In genomic region chr21:38119793-38120192, GRCh38 we compare ENCODE assay signal across 29 cellular contexts.
"Had no signal": no experiment of that assay in that cellular context is flagged by ENCODE, and none has a peak within 500 bp of the region (broad histone marks: within the 10 kb centered on the region; RNA-seq: fewer than 3 reads in every experiment).

No MANE protein-coding gene starts in this region.

- H3K27ac ChIP-seq: stomach, suprapubic skin, testis, thoracic aorta, thyroid gland, tibial artery, tibial nerve, transverse colon, upper lobe of left lung, upper lobe of right lung, uterus, vagina had no signal

- H3K4me3 Mint-ChIP-seq: stimulated activated effector memory CD8-positive, alpha-beta T cell treated with anti-CD3 and anti-CD28 coated beads, Interleukin-12 subunit alpha, Interleukin-12 subunit beta, amount 100 ng/mL, for 72 hours; stimulated activated memory B cell treated with anti-CD40 and anti-IgM and Interleukin-4, amounts not matched to agents 10 μg/mL and 1 μg/mL and 100 μg/mL, for 72 hours; stimulated activated naive B cell treated with anti-CD40 and anti-IgM and Interleukin-4, amounts not matched to agents 10 μg/mL and 1 μg/mL and 100 μg/mL, for 72 hours; stimulated activated naive CD8-positive, alpha-beta T cell treated with anti-CD3 and anti-CD28 coated beads, Interleukin-15, amount 100 ng/mL, for 72 hours; stimulated activated naive CD8-positive, alpha-beta T cell treated with anti-CD3 and anti-CD28 coated beads, Interleukin-15, Interleukin-2, amounts not matched to agents 100 ng/mL and 50 ng/mL, for 24 hours; type B pancreatic cell had no signal

- H3K4me1 Mint-ChIP-seq: stimulated activated effector memory CD8-positive, alpha-beta T cell treated with anti-CD3 and anti-CD28 coated beads, Interleukin-12 subunit alpha, Interleukin-12 subunit beta, amount 100 ng/mL, for 72 hours; stimulated activated memory B cell treated with anti-CD40 and anti-IgM and Interleukin-4, amounts not matched to agents 10 μg/mL and 1 μg/mL and 100 μg/mL, for 72 hours; stimulated activated naive B cell treated with anti-CD40 and anti-IgM and Interleukin-4, amounts not matched to agents 10 μg/mL and 1 μg/mL and 100 μg/mL, for 72 hours had no signal

- H3K4me3 ChIP-seq: stomach, suprapubic skin, testis, thoracic aorta, thyroid gland, tibial artery, tibial nerve, transverse colon, upper lobe of left lung, upper lobe of right lung, uterus, vagina had no signal

- H3K27me3 ChIP-seq: testis, thyroid gland, tibial artery, tibial nerve, transverse colon, upper lobe of left lung, upper lobe of right lung, uterus, vagina had no signal

- H3K4me1 ChIP-seq: stomach, suprapubic skin, testis, thyroid gland, tibial artery, tibial nerve, transverse colon, upper lobe of left lung, upper lobe of right lung, uterus, vagina had no signal

- H3K27me3 Mint-ChIP-seq: stimulated activated memory B cell treated with anti-CD40 and anti-IgM and Interleukin-4, amounts not matched to agents 10 μg/mL and 1 μg/mL and 100 μg/mL, for 72 hours; stimulated activated naive CD8-positive, alpha-beta T cell treated with anti-CD3 and anti-CD28 coated beads, Interleukin-15, amount 100 ng/mL, for 72 hours; stimulated activated naive CD8-positive, alpha-beta T cell treated with anti-CD3 and anti-CD28 coated beads, Interleukin-15, Interleukin-2, amounts not matched to agents 100 ng/mL and 50 ng/mL, for 24 hours had no signal

- H3K9me3 ChIP-seq: stomach, suprapubic skin, testis, thoracic aorta, thyroid gland, tibial artery, transverse colon, upper lobe of left lung, upper lobe of right lung, uterus, vagina had no signal

- H3K36me3 Mint-ChIP-seq: stimulated activated effector memory CD8-positive, alpha-beta T cell treated with anti-CD3 and anti-CD28 coated beads, Interleukin-12 subunit alpha, Interleukin-12 subunit beta, amount 100 ng/mL, for 72 hours; stimulated activated memory B cell treated with anti-CD40 and anti-IgM and Interleukin-4, amounts not matched to agents 10 μg/mL and 1 μg/mL and 100 μg/mL, for 72 hours; stimulated activated naive B cell treated with anti-CD40 and anti-IgM and Interleukin-4, amounts not matched to agents 10 μg/mL and 1 μg/mL and 100 μg/mL, for 72 hours; type B pancreatic cell had no signal

- H3K9me3 Mint-ChIP-seq: stimulated activated naive CD8-positive, alpha-beta T cell treated with anti-CD3 and anti-CD28 coated beads, Interleukin-15, amount 100 ng/mL, for 72 hours; stimulated activated naive CD8-positive, alpha-beta T cell treated with anti-CD3 and anti-CD28 coated beads, Interleukin-15, Interleukin-2, amounts not matched to agents 100 ng/mL and 50 ng/mL, for 24 hours; type B pancreatic cell had no signal

- H3K36me3 ChIP-seq: stomach, suprapubic skin, thoracic aorta, thyroid gland, tibial artery, tibial nerve, transverse colon, upper lobe of left lung, upper lobe of right lung, uterus, vagina had no signal

- ATAC-seq: stimulated activated effector memory CD8-positive, alpha-beta T cell treated with anti-CD3 and anti-CD28 coated beads, Interleukin-12 subunit alpha, Interleukin-12 subunit beta, amount 100 ng/mL, for 72 hours; stimulated activated memory B cell treated with anti-CD40 and anti-IgM and Interleukin-4, amounts not matched to agents 10 μg/mL and 1 μg/mL and 100 μg/mL, for 72 hours; stimulated activated naive B cell treated with anti-CD40 and anti-IgM and Interleukin-4, amounts not matched to agents 10 μg/mL and 1 μg/mL and 100 μg/mL, for 72 hours; stimulated activated naive CD8-positive, alpha-beta T cell treated with anti-CD3 and anti-CD28 coated beads, Interleukin-15, amount 100 ng/mL, for 72 hours; stimulated activated naive CD8-positive, alpha-beta T cell treated with anti-CD3 and anti-CD28 coated beads, Interleukin-15, Interleukin-2, amounts not matched to agents 100 U/mL and 50 U/mL, for 24 hours; upper lobe of right lung had no signal

- H3K27ac Mint-ChIP-seq: stimulated activated effector memory CD8-positive, alpha-beta T cell treated with anti-CD3 and anti-CD28 coated beads, Interleukin-12 subunit alpha, Interleukin-12 subunit beta, amount 100 ng/mL, for 72 hours; stimulated activated memory B cell treated with anti-CD40 and anti-IgM and Interleukin-4, amounts not matched to agents 10 μg/mL and 1 μg/mL and 100 μg/mL, for 72 hours; stimulated activated naive B cell treated with anti-CD40 and anti-IgM and Interleukin-4, amounts not matched to agents 10 μg/mL and 1 μg/mL and 100 μg/mL, for 72 hours; stimulated activated naive CD8-positive, alpha-beta T cell treated with anti-CD3 and anti-CD28 coated beads, Interleukin-15, amount 100 ng/mL, for 72 hours; stimulated activated naive CD8-positive, alpha-beta T cell treated with anti-CD3 and anti-CD28 coated beads, Interleukin-15, Interleukin-2, amounts not matched to agents 100 ng/mL and 50 ng/mL, for 24 hours; type B pancreatic cell had no signal

- FAIRE-seq: urothelium cell line had no signal

- DNase-seq: stimulated activated CD4-positive, alpha-beta T cell treated with anti-CD3 and anti-CD28 coated beads, Interleukin-2, amount 100 ng/mL, for 48 hours; stimulated activated CD4-positive, alpha-beta T cell treated with anti-CD3 and anti-CD28 coated beads, Interleukin-4, amount 100 ng/mL, for 1 hour; stimulated activated CD4-positive, alpha-beta T cell treated with anti-CD3 and anti-CD28 coated beads, Interleukin-4, amount 100 ng/mL, for 24 hours; stimulated activated CD4-positive, alpha-beta T cell treated with anti-CD3 and anti-CD28 coated beads, Interleukin-4, amount 100 ng/mL, for 4 hours; stimulated activated CD8-positive, alpha-beta memory T cell treated with anti-CD3 and anti-CD28 coated beads, Interleukin-4, amount 100 ng/mL, for 48 hours; stimulated activated naive B cell treated with anti-CD40 and anti-IgM and Interleukin-4, amounts not matched to agents 10 μg/mL and 1 μg/mL and 100 μg/mL, for 72 hours; stimulated activated naive CD4-positive, alpha-beta T cell; stimulated activated naive CD4-positive, alpha-beta T cell treated with Interleukin-2 at 50 U/mL for 16 hours; stimulated activated naive CD8-positive, alpha-beta T cell treated with anti-CD3 and anti-CD28 coated beads, Interleukin-15, amount 100 ng/mL, for 72 hours; stimulated activated naive CD8-positive, alpha-beta T cell treated with anti-CD3 and anti-CD28 coated beads, Interleukin-15, Interleukin-2, amounts not matched to agents 100 U/mL and 50 U/mL, for 24 hours; stomach; substantia nigra; testis; thyroid gland; tibial artery; transverse colon; trophoblast cell; upper lobe of left lung; upper lobe of right lung; uterus had no signal
